In genomic region chr4:5791654-5792053, GRCh38 we compare ENCODE assay signal across 17 cellular contexts.
"Had no signal": no experiment of that assay in that cellular context is flagged by ENCODE, and none has a peak within 500 bp of the region (broad histone marks: within the 10 kb centered on the region; RNA-seq: fewer than 3 reads in every experiment).

No MANE protein-coding gene starts in this region.

- H3K4me1 Mint-ChIP-seq: central memory CD8-positive, alpha-beta T cell; mesothelial cell of epicardium; nephron; stimulated activated effector memory CD8-positive, alpha-beta T cell treated with anti-CD3 and anti-CD28 coated beads, Interleukin-12 subunit alpha, Interleukin-12 subunit beta, amount 100 ng/mL, for 72 hours had no signal

- H3K27ac Mint-ChIP-seq: dendritic cell treated with granulocyte-macrophage colony-stimulating factor and Interleukin-4, amounts not matched to agents 40 ng/mL and 50 ng/mL, for 4 days; mesothelial cell of epicardium; nephron; stimulated activated effector memory CD8-positive, alpha-beta T cell treated with anti-CD3 and anti-CD28 coated beads, Interleukin-12 subunit alpha, Interleukin-12 subunit beta, amount 100 ng/mL, for 72 hours; stimulated activated naive CD8-positive, alpha-beta T cell treated with anti-CD3 and anti-CD28 coated beads, Interleukin-15, Interleukin-2, amounts not matched to agents 100 ng/mL and 50 ng/mL, for 24 hours had no signal

- H3K4me3 ChIP-seq: tibial artery, upper lobe of left lung, vagina had no signal

- H3K4me1 ChIP-seq: tibial artery, upper lobe of left lung, vagina had no signal

- H3K27me3 ChIP-seq: tibial artery, upper lobe of left lung, vagina had no signal

- H3K9me3 Mint-ChIP-seq: central memory CD8-positive, alpha-beta T cell; stimulated activated effector memory CD8-positive, alpha-beta T cell treated with anti-CD3 and anti-CD28 coated beads, Interleukin-12 subunit alpha, Interleukin-12 subunit beta, amount 100 ng/mL, for 72 hours had no signal

- ATAC-seq: left lobe of liver; stimulated activated effector memory CD8-positive, alpha-beta T cell treated with anti-CD3 and anti-CD28 coated beads, Interleukin-12 subunit alpha, Interleukin-12 subunit beta, amount 100 ng/mL, for 72 hours had no signal

- H3K36me3 Mint-ChIP-seq: stimulated activated effector memory CD8-positive, alpha-beta T cell treated with anti-CD3 and anti-CD28 coated beads, Interleukin-12 subunit alpha, Interleukin-12 subunit beta, amount 100 ng/mL, for 72 hours had no signal

- DNase-seq: erythroblast; foreskin melanocyte; hippocampal formation; mammary epithelial cell; small intestine; stimulated activated CD4-positive, alpha-beta T cell treated with anti-CD3 and anti-CD28 coated beads, Interleukin-4, amount 100 ng/mL, for 1 hour; stimulated activated CD8-positive, alpha-beta memory T cell treated with anti-CD3 and anti-CD28 coated beads, Interleukin-4, amount 100 ng/mL, for 48 hours had no signal

- H3K4me3 Mint-ChIP-seq: central memory CD8-positive, alpha-beta T cell; dendritic cell treated with granulocyte-macrophage colony-stimulating factor and Interleukin-4, amounts not matched to agents 40 ng/mL and 50 ng/mL, for 4 days; mesothelial cell of epicardium; nephron; stimulated activated effector memory CD8-positive, alpha-beta T cell treated with anti-CD3 and anti-CD28 coated beads, Interleukin-12 subunit alpha, Interleukin-12 subunit beta, amount 100 ng/mL, for 72 hours; stimulated activated naive CD8-positive, alpha-beta T cell treated with anti-CD3 and anti-CD28 coated beads, Interleukin-15, Interleukin-2, amounts not matched to agents 100 ng/mL and 50 ng/mL, for 24 hours had no signal

- H3K9me3 ChIP-seq: tibial artery, upper lobe of left lung, vagina had no signal

- H3K27me3 Mint-ChIP-seq: central memory CD8-positive, alpha-beta T cell; dendritic cell treated with granulocyte-macrophage colony-stimulating factor and Interleukin-4, amounts not matched to agents 40 ng/mL and 50 ng/mL, for 4 days; stimulated activated naive CD8-positive, alpha-beta T cell treated with anti-CD3 and anti-CD28 coated beads, Interleukin-15, Interleukin-2, amounts not matched to agents 100 ng/mL and 50 ng/mL, for 24 hours had no signal

- H3K27ac ChIP-seq: tibial artery, upper lobe of left lung, vagina had no signal
